ENCODE assay signal across 27 cellular contexts in genomic region chr14:29037428-29037827, GRCh38.
A peak's percentile ranks its signal among the peaks of the same experiment; 100 is the strongest.
DNase-seq lines count a peak whose midpoint lies in the region; ATAC-seq and TF ChIP-seq lines count a peak whose summit lies in the region.
"Had no signal": no experiment of that assay in that cellular context is flagged by ENCODE, and none has a peak within 500 bp of the region (broad histone marks: within the 10 kb centered on the region; RNA-seq: fewer than 3 reads in every experiment).

No MANE protein-coding gene starts in this region.

- no peaks in the 10 kb centered on the region for H3K27me3 Mint-ChIP-seq in activated CD8-positive, alpha-beta T cell treated with anti-CD3 and anti-CD28 coated beads for 36 hours
- H3K27me3 Mint-ChIP-seq: activated naive CD8-positive, alpha-beta T cell treated with anti-CD3 and anti-CD28 coated beads, Interleukin-2, amount 10 ng/mL, durations not matched to agents 7 days and 5 days; CD8-positive, alpha-beta memory T cell had no signal

- no peak overlapping the region for H3K4me3 Mint-ChIP-seq in activated CD8-positive, alpha-beta T cell treated with anti-CD3 and anti-CD28 coated beads for 36 hours
- H3K4me3 Mint-ChIP-seq: activated naive CD8-positive, alpha-beta T cell treated with anti-CD3 and anti-CD28 coated beads, Interleukin-2, amount 10 ng/mL, durations not matched to agents 7 days and 5 days; CD8-positive, alpha-beta memory T cell; endodermal cell; mesothelial cell of epicardium; natural killer cell; WTC11 had no signal

- no peaks in the 10 kb centered on the region for H3K36me3 Mint-ChIP-seq in activated CD8-positive, alpha-beta T cell treated with anti-CD3 and anti-CD28 coated beads for 36 hours (ENCODE audit: low read depth)
- H3K36me3 Mint-ChIP-seq: activated naive CD8-positive, alpha-beta T cell treated with anti-CD3 and anti-CD28 coated beads, Interleukin-2, amount 10 ng/mL, durations not matched to agents 7 days and 5 days; CD8-positive, alpha-beta memory T cell; mesothelial cell of epicardium; WTC11 had no signal

- intact Hi-C loops in activated CD8-positive, alpha-beta T cell treated with anti-CD3 and anti-CD28 coated beads for 36 hours (cut with micrococcal nuclease): no loop called here

- H3K9me3 Mint-ChIP-seq in activated CD8-positive, alpha-beta T cell treated with anti-CD3 and anti-CD28 coated beads for 36 hours: peaks cover 3% of the 10 kb centered on the region
- H3K9me3 Mint-ChIP-seq: activated naive CD8-positive, alpha-beta T cell treated with anti-CD3 and anti-CD28 coated beads, Interleukin-2, amount 10 ng/mL, durations not matched to agents 7 days and 5 days; endodermal cell; mesothelial cell of epicardium; WTC11 had no signal

- H3K4me3 ChIP-seq in HFF-Myc (replicated peaks; ENCODE audit: low read depth, low read length) (no peak overlapping the region), fibroblast of pulmonary artery (replicated peaks; ENCODE audit: low read depth, low read length) (no peak overlapping the region)
- H3K4me3 ChIP-seq: coronary artery, left lung, spleen, stomach, tibial nerve had no signal

- H3K4me1 Mint-ChIP-seq in activated CD8-positive, alpha-beta T cell treated with anti-CD3 and anti-CD28 coated beads for 36 hours (ENCODE audit: low read depth): no peaks in the 10 kb centered on the region
- H3K4me1 Mint-ChIP-seq: activated naive CD8-positive, alpha-beta T cell treated with anti-CD3 and anti-CD28 coated beads, Interleukin-2, amount 10 ng/mL, durations not matched to agents 7 days and 5 days; CD8-positive, alpha-beta memory T cell; mesothelial cell of epicardium; natural killer cell had no signal

- POLR2A ChIA-PET in activated CD8-positive, alpha-beta T cell treated with anti-CD3 and anti-CD28 coated beads for 36 hours (lab: Charles Lee): no interaction called here

- CTCF ChIA-PET in activated CD8-positive, alpha-beta T cell treated with anti-CD3 and anti-CD28 coated beads for 36 hours (lab: Charles Lee): no interaction called here

- TF ChIP-seq CTCF in HFF-Myc (IDR thresholded peaks at IDR 0.05; ENCODE audit: low read depth, low read length, missing control alignments) (no peak), fibroblast of pulmonary artery (IDR thresholded peaks at IDR 0.05; ENCODE audit: low read length, missing control alignments) (no peak)
- no peak for TF ChIP-seq CTCF in activated CD8-positive, alpha-beta T cell treated with anti-CD3 and anti-CD28 coated beads for 36 hours (IDR thresholded peaks at IDR 0.05)

- no peak for ATAC-seq in HG02981 (IDR thresholded peaks at IDR 0.05; ENCODE audit: unreplicated experiment)
- no peak for ATAC-seq in activated CD8-positive, alpha-beta T cell treated with anti-CD3 and anti-CD28 coated beads for 36 hours
- ATAC-seq: left lung, natural killer cell, WTC11 had no signal

- no peak overlapping the region for H3K27ac Mint-ChIP-seq in activated CD8-positive, alpha-beta T cell treated with anti-CD3 and anti-CD28 coated beads for 36 hours
- H3K27ac Mint-ChIP-seq: activated naive CD8-positive, alpha-beta T cell treated with anti-CD3 and anti-CD28 coated beads, Interleukin-2, amount 10 ng/mL, durations not matched to agents 7 days and 5 days; CD8-positive, alpha-beta memory T cell; endodermal cell; mesothelial cell of epicardium; natural killer cell; WTC11 had no signal

- peak; percentile 52 for DNase-seq in EH (ENCODE audit: low read depth)
- DNase-seq in HFF-Myc (ENCODE audit: extremely low read depth, low read depth): peak; percentile 19
- DNase-seq in SHP77 (lab: John Stamatoyannopoulos, UW): peak; percentile 81 to 82
- peak; percentile 18 for DNase-seq in fibroblast of pulmonary artery (ENCODE audit: low read depth)
- no peak for DNase-seq in amniotic stem cell (lab: John Stamatoyannopoulos, UW)
- DNase-seq in activated CD8-positive, alpha-beta T cell treated with anti-CD3 and anti-CD28 coated beads for 36 hours: no peak
- no peak for DNase-seq in NOMO-1 treated with dmso at 0.1 percent for 144 hours (lab: John Stamatoyannopoulos, UW; ENCODE audit: unreplicated experiment)
- DNase-seq: activated CD4-positive, alpha-beta T cell treated with anti-CD3 and anti-CD28 coated beads, Interleukin-2, amount 50 U/mL, for 48 hours; activated effector memory CD4-positive, alpha-beta T cell treated with Interleukin-2 at 50 U/mL for 16 hours; activated naive CD8-positive, alpha-beta T cell treated with anti-CD3 and anti-CD28 coated beads, Interleukin-2, amount 10 ng/mL, durations not matched to agents 7 days and 5 days; CD8-positive, alpha-beta memory T cell; DMS79; endodermal cell; left lung; natural killer cell; NCI-H1105; NCI-H2081 treated with DMSO at 0.1 percent for 48 hours; NCI-H510A treated with DMSO at 0.1 percent for 48 hours; spleen; stimulated activated CD4-positive, alpha-beta T cell treated with anti-CD3 and anti-CD28 coated beads, Interleukin-4, amount 100 ng/mL, for 24 hours; stomach; T-helper 9 cell had no signal

Comparison
In these comparisons a context has a peak if more than half of its experiments do, and no peak if none do; other contexts are left out.
1. DNase-seq: peak in EH (single experiment), HFF-Myc (single experiment), SHP77 (2 of 2) and fibroblast of pulmonary artery (single experiment); none in amniotic stem cell (single experiment), activated CD8-positive, alpha-beta T cell treated with anti-CD3 and anti-CD28 coated beads for 36 hours (single experiment) and NOMO-1 treated with dmso at 0.1 percent for 144 hours (single experiment).